ENCODE assay signal across 31 cellular contexts in the genomic region with DNA sequence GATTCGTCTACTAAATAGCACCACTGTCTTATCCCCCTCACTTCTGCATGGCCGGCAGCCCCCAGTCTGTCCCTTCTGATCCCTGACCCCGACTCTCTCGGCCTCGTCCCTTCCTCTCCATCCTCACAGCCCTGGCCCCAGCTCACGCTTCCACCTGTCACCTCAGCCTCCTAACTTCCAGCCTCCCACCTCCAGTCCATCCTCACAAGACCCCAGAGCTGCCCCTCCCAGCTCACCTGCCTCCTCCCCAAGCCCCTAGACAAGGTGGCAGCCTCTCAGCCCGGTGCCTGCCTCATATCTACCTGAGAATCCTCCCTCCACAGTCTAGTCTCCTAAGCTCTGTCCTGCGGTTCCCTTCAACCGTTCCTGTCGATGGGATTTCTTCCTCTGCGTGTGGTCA. TPM values are rescaled to one million over a fixed set of nuclear protein-coding genes. Genes with fewer than 3 reads are reported as not detected.
"Had no signal": no experiment of that assay in that cellular context is flagged by ENCODE, and none has a peak within 500 bp of the region (broad histone marks: within the 10 kb centered on the region; RNA-seq: fewer than 3 reads in every experiment).

No MANE protein-coding gene starts in this region.

- H3K27ac Mint-ChIP-seq: activated CD4-positive, alpha-beta memory T cell treated with anti-CD3 and anti-CD28 coated beads for 36 hours; activated CD4-positive, alpha-beta T cell treated with anti-CD3 and anti-CD28 coated beads, Interleukin-2, amount 10 ng/mL, durations not matched to agents 24 days and 14 days; activated CD8-positive, alpha-beta memory T cell treated with anti-CD3 and anti-CD28 coated beads, Interleukin-2, amount 10 ng/mL, durations not matched to agents 7 days and 5 days; activated CD8-positive, alpha-beta T cell treated with anti-CD3 and anti-CD28 coated beads, Interleukin-2, amount 10 ng/mL, durations not matched to agents 7 days and 5 days; activated naive CD4-positive, alpha-beta T cell treated with anti-CD3 and anti-CD28 coated beads for 36 hours; activated naive CD4-positive, alpha-beta T cell treated with anti-CD3 and anti-CD28 coated beads, Interleukin-2, amount 50 U/mL, for 24 hours; activated naive CD8-positive, alpha-beta T cell treated with anti-CD3 and anti-CD28 coated beads for 36 hours; activated naive CD8-positive, alpha-beta T cell treated with anti-CD3 and anti-CD28 coated beads, Interleukin-2, amount 50 U/mL, for 24 hours; activated T-helper 1 cell treated with anti-CD3 and anti-CD28 coated beads, Interleukin-12 subunit alpha, Interleukin-12 subunit beta, Interleukin-2, Interleukin-4 antibody, amounts not matched to agents 30 ng/mL and 10 ng/mL and 1 ng/mL, durations not matched to agents 14 hours and 24 hours and 36 hours; activated T-helper 2 cell treated with anti-CD3 and anti-CD28 coated beads, Interferon-gamma antibody, Interleukin-2, Interleukin-4, amounts not matched to agents 10 μg/mL and 5 μg/mL and 100 μg/mL, durations not matched to agents 14 hours and 24 hours and 36 hours; WTC11 had no signal

- H3K9me3 ChIP-seq: adrenal gland, body of pancreas, colonic mucosa, esophagus squamous epithelium, gastroesophageal sphincter, heart right ventricle had no signal

- DNase-seq: activated CD4-positive, alpha-beta memory T cell treated with anti-CD3 and anti-CD28 coated beads for 36 hours; activated CD4-positive, alpha-beta T cell treated with anti-CD3 and anti-CD28 coated beads, Interleukin-2, amount 10 ng/mL, durations not matched to agents 24 days and 14 days; activated CD8-positive, alpha-beta memory T cell treated with anti-CD3 and anti-CD28 coated beads, Interleukin-2, amount 10 ng/mL, durations not matched to agents 7 days and 5 days; activated CD8-positive, alpha-beta memory T cell treated with anti-CD3 and anti-CD28 coated beads, Interleukin-2, amount 50 U/mL, for 4 hours; activated CD8-positive, alpha-beta T cell treated with anti-CD3 and anti-CD28 coated beads, Interleukin-2, amount 10 ng/mL, durations not matched to agents 7 days and 5 days; activated effector memory CD4-positive, alpha-beta T cell treated with anti-CD3 and anti-CD28 coated beads, Interleukin-2, amount 50 U/mL, for 16 hours; activated naive CD4-positive, alpha-beta T cell treated with anti-CD3 and anti-CD28 coated beads for 36 hours; activated naive CD8-positive, alpha-beta T cell treated with anti-CD3 and anti-CD28 coated beads for 36 hours; activated naive CD8-positive, alpha-beta T cell treated with anti-CD3 and anti-CD28 coated beads, Interleukin-2, amount 50 U/mL, for 24 hours; activated T-cell treated with anti-CD3 and anti-CD28 coated beads, Interleukin-2, amount 50 U/mL, for 1 hour; activated T-cell treated with anti-CD3 and anti-CD28 coated beads, Interleukin-2, amount 50 U/mL, for 48 hours; adrenal gland; amygdala; body of pancreas; caudate nucleus; colonic mucosa; effector CD8-positive, alpha-beta T cell; esophagus squamous epithelium; foreskin melanocyte; heart right ventricle; T-helper 2 cell had no signal

- H3K4me1 ChIP-seq: adrenal gland, colonic mucosa, gastroesophageal sphincter, heart right ventricle had no signal

- H3K9me3 Mint-ChIP-seq: activated CD4-positive, alpha-beta memory T cell treated with anti-CD3 and anti-CD28 coated beads for 36 hours; activated CD4-positive, alpha-beta T cell treated with anti-CD3 and anti-CD28 coated beads, Interleukin-2, amount 10 ng/mL, durations not matched to agents 24 days and 14 days; activated naive CD4-positive, alpha-beta T cell treated with anti-CD3 and anti-CD28 coated beads for 36 hours; activated naive CD4-positive, alpha-beta T cell treated with anti-CD3 and anti-CD28 coated beads, Interleukin-2, amount 50 U/mL, for 24 hours; activated naive CD8-positive, alpha-beta T cell treated with anti-CD3 and anti-CD28 coated beads for 36 hours; activated naive CD8-positive, alpha-beta T cell treated with anti-CD3 and anti-CD28 coated beads, Interleukin-2, amount 50 U/mL, for 24 hours; activated T-helper 1 cell treated with anti-CD3 and anti-CD28 coated beads, Interleukin-12 subunit alpha, Interleukin-12 subunit beta, Interleukin-2, Interleukin-4 antibody, amounts not matched to agents 30 ng/mL and 10 ng/mL and 1 ng/mL, durations not matched to agents 14 hours and 24 hours and 36 hours; activated T-helper 2 cell treated with anti-CD3 and anti-CD28 coated beads, Interferon-gamma antibody, Interleukin-2, Interleukin-4, amounts not matched to agents 10 μg/mL and 5 μg/mL and 100 μg/mL, durations not matched to agents 14 hours and 24 hours and 36 hours; WTC11 had no signal

- H3K27me3 ChIP-seq: colonic mucosa had no signal

- H3K27ac ChIP-seq: adrenal gland, body of pancreas, colonic mucosa, epithelial cell of prostate, esophagus squamous epithelium, gastroesophageal sphincter, heart right ventricle, hepatocyte, VCaP had no signal

- H2AFZ ChIP-seq: hepatocyte had no signal

- H3K36me3 Mint-ChIP-seq: activated CD8-positive, alpha-beta memory T cell treated with anti-CD3 and anti-CD28 coated beads, Interleukin-2, amount 10 ng/mL, durations not matched to agents 7 days and 5 days; activated naive CD4-positive, alpha-beta T cell treated with anti-CD3 and anti-CD28 coated beads, Interleukin-2, amount 50 U/mL, for 24 hours; activated naive CD8-positive, alpha-beta T cell treated with anti-CD3 and anti-CD28 coated beads for 36 hours had no signal

- H3K79me2 ChIP-seq: hepatocyte had no signal

- ATAC-seq: activated CD8-positive, alpha-beta memory T cell treated with anti-CD3 and anti-CD28 coated beads, Interleukin-2, amount 10 ng/mL, durations not matched to agents 7 days and 5 days; activated CD8-positive, alpha-beta T cell treated with anti-CD3 and anti-CD28 coated beads, Interleukin-2, amount 10 ng/mL, durations not matched to agents 7 days and 5 days; activated naive CD8-positive, alpha-beta T cell treated with anti-CD3 and anti-CD28 coated beads, Interleukin-2, amount 50 U/mL, for 24 hours; body of pancreas; gastroesophageal sphincter; heart right ventricle; WTC11 had no signal

- H3K4me3 Mint-ChIP-seq: activated CD4-positive, alpha-beta memory T cell treated with anti-CD3 and anti-CD28 coated beads for 36 hours; activated CD4-positive, alpha-beta T cell treated with anti-CD3 and anti-CD28 coated beads, Interleukin-2, amount 10 ng/mL, durations not matched to agents 24 days and 14 days; activated CD8-positive, alpha-beta memory T cell treated with anti-CD3 and anti-CD28 coated beads, Interleukin-2, amount 10 ng/mL, durations not matched to agents 7 days and 5 days; activated CD8-positive, alpha-beta T cell treated with anti-CD3 and anti-CD28 coated beads, Interleukin-2, amount 10 ng/mL, durations not matched to agents 7 days and 5 days; activated naive CD4-positive, alpha-beta T cell treated with anti-CD3 and anti-CD28 coated beads for 36 hours; activated naive CD4-positive, alpha-beta T cell treated with anti-CD3 and anti-CD28 coated beads, Interleukin-2, amount 50 U/mL, for 24 hours; activated naive CD8-positive, alpha-beta T cell treated with anti-CD3 and anti-CD28 coated beads for 36 hours; activated naive CD8-positive, alpha-beta T cell treated with anti-CD3 and anti-CD28 coated beads, Interleukin-2, amount 50 U/mL, for 24 hours; activated T-helper 1 cell treated with anti-CD3 and anti-CD28 coated beads, Interleukin-12 subunit alpha, Interleukin-12 subunit beta, Interleukin-2, Interleukin-4 antibody, amounts not matched to agents 30 ng/mL and 10 ng/mL and 1 ng/mL, durations not matched to agents 14 hours and 24 hours and 36 hours; WTC11 had no signal

- H3K4me3 ChIP-seq: adrenal gland, body of pancreas, colonic mucosa, esophagus squamous epithelium, gastroesophageal sphincter, heart right ventricle, hepatocyte had no signal

- H3K36me3 ChIP-seq: adrenal gland, colonic mucosa, esophagus squamous epithelium, gastroesophageal sphincter, heart right ventricle had no signal

- H3K4me2 ChIP-seq: hepatocyte had no signal

RNA-seq across cellular contexts. Expression of a gene that starts 10.0 kb away (rescaled TPM):
- total RNA-seq: fibroblast of villous mesenchyme had no signal

RNA-seq across cellular contexts. Expression of a gene that starts 46.3 kb away (rescaled TPM):
- total RNA-seq: endothelial cell of umbilical vein had no signal
